Comparison of ENCODE assay signal across 1 cellular context in the genomic region with DNA sequence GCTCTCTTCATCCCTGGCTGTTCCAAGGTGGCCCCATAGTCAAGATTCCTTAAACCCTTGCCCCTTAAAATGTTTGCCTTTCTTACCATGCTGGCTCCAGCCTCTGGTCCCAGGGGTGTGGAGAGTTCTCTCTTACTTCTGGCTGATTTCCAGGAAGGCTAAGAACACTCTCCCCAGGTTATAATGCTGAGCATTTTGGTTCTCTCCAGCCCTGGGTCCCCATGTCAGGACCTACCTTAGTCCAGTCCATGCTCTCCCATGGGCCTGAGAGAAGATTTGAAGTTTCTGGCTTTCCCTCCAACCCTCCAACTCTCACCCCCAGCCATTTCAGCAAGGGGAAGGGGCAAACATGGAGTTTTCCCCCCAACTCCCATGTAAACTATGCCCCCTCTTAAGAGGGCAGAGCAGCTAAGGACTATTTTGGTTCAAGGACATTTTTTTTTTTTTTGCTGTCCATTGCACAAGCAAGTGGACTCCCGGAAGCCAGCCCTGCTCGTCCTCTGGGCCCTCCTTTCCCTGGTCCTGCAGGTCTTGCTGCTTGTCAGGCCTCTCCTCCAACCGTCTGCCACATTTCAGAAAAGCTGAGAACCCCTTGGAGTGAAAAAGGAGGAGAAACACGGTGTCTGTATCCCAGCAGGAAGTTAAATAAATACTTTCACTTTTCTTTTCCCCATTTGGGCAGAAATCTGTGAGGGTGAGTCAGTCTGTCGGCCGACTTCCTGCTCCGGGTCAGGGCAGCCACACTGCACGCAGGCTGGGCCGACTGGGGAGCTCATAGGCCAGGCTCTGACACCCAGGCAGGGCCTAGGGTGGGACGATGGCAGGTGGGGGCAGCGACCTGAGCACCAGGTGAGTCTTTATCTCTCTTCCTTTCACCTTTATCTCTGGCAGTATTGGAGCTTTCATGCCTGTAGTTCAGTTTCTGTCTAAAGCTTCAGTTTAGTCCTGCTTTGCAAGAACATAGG.
TF ChIP-seq lines count a peak whose summit lies in the region.

Gene SP140L, plus strand, starts transcription at position 741 of the 965 bp plus-strand sequence. Its CDS starts 77 bp downstream, at position 818.

TF ChIP-seq in HepG2, 621 proteins besides CTCF, POLR2A, EP300 and RAD21 (continued from another document and continues in another):
- TF ChIP-seq ZBTB10 (CRISPR knock-in tag; IDR thresholded peaks at IDR 0.05; ENCODE audit: borderline replicate concordance) (no peak), ZNF678 (CRISPR knock-in tag; IDR thresholded peaks at IDR 0.05) (no peak), PCBP2 (optimal IDR thresholded peaks at IDR 0.05; ENCODE audit: low read depth, low read length, poor library complexity, severe bottlenecking) (no peak), ZNF674 (CRISPR knock-in tag; IDR thresholded peaks at IDR 0.05; ENCODE audit: low read depth) (no peak), HMG20B (CRISPR knock-in tag; conservative IDR thresholded peaks at IDR 0.05) (no peak), JUN (CRISPR knock-in tag; IDR thresholded peaks at IDR 0.05) (0 out of 2 replicates have a peak, but pooled peaks have one; percentile 65), ZSCAN20 (CRISPR knock-in tag; IDR thresholded peaks at IDR 0.05; ENCODE audit: borderline replicate concordance) (no peak), ZNF781 (CRISPR knock-in tag; IDR thresholded peaks at IDR 0.05; ENCODE audit: borderline replicate concordance, not compliant biosample characterization) (no peak), BCL6 (CRISPR knock-in tag; IDR thresholded peaks at IDR 0.05) (peak; percentile 55; the same call in 1 of the 2 replicates), ZNF33A (CRISPR knock-in tag; IDR thresholded peaks at IDR 0.05; ENCODE audit: borderline replicate concordance) (no peak), ZBTB25 (CRISPR knock-in tag; IDR thresholded peaks at IDR 0.05) (peak; percentile 32), ZBTB8A (CRISPR knock-in tag; IDR thresholded peaks at IDR 0.05; ENCODE audit: borderline replicate concordance, low read depth) (no peak), ATRX (CRISPR knock-in tag; IDR thresholded peaks at IDR 0.05; ENCODE audit: borderline replicate concordance) (no peak), ZNF747 (CRISPR knock-in tag; IDR thresholded peaks at IDR 0.05; ENCODE audit: borderline replicate concordance) (0 out of 2 replicates have a peak, but pooled peaks have one; percentile 25), ZNF343 (CRISPR knock-in tag; IDR thresholded peaks at IDR 0.05) (no peak), ELF4 (CRISPR knock-in tag; IDR thresholded peaks at IDR 0.05; ENCODE audit: borderline replicate concordance) (peak; percentile 34; the same call in 1 of the 2 replicates), YY1 (IDR thresholded peaks at IDR 0.05; ENCODE audit: insufficient read depth, insufficient replicate concordance, low read depth, low read length) (peak; percentile 64), KAT7 (CRISPR knock-in tag; IDR thresholded peaks at IDR 0.05; ENCODE audit: borderline replicate concordance) (peak; percentile 97), STAT5B (CRISPR knock-in tag; IDR thresholded peaks at IDR 0.05) (0 out of 2 replicates have a peak, but pooled peaks have one; percentile 60), HOXA5 (CRISPR knock-in tag; IDR thresholded peaks at IDR 0.05) (no peak; the same call in 1 of the 2 replicates), SALL2 (CRISPR knock-in tag; IDR thresholded peaks at IDR 0.05) (no peak), ZNF891 (CRISPR knock-in tag; IDR thresholded peaks at IDR 0.05) (no peak; the same call in 1 of the 2 replicates), ZNF605 (CRISPR knock-in tag; IDR thresholded peaks at IDR 0.05) (peak; percentile 57; the same call in 1 of the 2 replicates)
- TF ChIP-seq, protein P1, sequence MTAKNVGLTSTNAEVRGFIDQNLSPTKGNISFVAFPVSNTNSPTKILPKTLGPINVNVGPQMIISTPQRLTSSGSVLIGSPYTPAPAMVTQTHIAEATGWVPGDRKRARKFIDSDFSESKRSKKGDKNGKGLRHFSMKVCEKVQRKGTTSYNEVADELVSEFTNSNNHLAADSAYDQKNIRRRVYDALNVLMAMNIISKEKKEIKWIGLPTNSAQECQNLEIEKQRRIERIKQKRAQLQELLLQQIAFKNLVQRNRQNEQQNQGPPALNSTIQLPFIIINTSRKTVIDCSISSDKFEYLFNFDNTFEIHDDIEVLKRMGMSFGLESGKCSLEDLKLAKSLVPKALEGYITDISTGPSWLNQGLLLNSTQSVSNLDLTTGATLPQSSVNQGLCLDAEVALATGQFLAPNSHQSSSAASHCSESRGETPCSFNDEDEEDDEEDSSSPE (CRISPR knock-in tag; IDR thresholded peaks at IDR 0.05), result no peak
- TF ChIP-seq, protein P2, sequence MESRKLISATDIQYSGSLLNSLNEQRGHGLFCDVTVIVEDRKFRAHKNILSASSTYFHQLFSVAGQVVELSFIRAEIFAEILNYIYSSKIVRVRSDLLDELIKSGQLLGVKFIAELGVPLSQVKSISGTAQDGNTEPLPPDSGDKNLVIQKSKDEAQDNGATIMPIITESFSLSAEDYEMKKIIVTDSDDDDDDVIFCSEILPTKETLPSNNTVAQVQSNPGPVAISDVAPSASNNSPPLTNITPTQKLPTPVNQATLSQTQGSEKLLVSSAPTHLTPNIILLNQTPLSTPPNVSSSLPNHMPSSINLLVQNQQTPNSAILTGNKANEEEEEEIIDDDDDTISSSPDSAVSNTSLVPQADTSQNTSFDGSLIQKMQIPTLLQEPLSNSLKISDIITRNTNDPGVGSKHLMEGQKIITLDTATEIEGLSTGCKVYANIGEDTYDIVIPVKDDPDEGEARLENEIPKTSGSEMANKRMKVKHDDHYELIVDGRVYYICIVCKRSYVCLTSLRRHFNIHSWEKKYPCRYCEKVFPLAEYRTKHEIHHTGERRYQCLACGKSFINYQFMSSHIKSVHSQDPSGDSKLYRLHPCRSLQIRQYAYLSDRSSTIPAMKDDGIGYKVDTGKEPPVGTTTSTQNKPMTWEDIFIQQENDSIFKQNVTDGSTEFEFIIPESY (CRISPR knock-in tag; IDR thresholded peaks at IDR 0.05), result no peak
- TF ChIP-seq, protein P3, sequence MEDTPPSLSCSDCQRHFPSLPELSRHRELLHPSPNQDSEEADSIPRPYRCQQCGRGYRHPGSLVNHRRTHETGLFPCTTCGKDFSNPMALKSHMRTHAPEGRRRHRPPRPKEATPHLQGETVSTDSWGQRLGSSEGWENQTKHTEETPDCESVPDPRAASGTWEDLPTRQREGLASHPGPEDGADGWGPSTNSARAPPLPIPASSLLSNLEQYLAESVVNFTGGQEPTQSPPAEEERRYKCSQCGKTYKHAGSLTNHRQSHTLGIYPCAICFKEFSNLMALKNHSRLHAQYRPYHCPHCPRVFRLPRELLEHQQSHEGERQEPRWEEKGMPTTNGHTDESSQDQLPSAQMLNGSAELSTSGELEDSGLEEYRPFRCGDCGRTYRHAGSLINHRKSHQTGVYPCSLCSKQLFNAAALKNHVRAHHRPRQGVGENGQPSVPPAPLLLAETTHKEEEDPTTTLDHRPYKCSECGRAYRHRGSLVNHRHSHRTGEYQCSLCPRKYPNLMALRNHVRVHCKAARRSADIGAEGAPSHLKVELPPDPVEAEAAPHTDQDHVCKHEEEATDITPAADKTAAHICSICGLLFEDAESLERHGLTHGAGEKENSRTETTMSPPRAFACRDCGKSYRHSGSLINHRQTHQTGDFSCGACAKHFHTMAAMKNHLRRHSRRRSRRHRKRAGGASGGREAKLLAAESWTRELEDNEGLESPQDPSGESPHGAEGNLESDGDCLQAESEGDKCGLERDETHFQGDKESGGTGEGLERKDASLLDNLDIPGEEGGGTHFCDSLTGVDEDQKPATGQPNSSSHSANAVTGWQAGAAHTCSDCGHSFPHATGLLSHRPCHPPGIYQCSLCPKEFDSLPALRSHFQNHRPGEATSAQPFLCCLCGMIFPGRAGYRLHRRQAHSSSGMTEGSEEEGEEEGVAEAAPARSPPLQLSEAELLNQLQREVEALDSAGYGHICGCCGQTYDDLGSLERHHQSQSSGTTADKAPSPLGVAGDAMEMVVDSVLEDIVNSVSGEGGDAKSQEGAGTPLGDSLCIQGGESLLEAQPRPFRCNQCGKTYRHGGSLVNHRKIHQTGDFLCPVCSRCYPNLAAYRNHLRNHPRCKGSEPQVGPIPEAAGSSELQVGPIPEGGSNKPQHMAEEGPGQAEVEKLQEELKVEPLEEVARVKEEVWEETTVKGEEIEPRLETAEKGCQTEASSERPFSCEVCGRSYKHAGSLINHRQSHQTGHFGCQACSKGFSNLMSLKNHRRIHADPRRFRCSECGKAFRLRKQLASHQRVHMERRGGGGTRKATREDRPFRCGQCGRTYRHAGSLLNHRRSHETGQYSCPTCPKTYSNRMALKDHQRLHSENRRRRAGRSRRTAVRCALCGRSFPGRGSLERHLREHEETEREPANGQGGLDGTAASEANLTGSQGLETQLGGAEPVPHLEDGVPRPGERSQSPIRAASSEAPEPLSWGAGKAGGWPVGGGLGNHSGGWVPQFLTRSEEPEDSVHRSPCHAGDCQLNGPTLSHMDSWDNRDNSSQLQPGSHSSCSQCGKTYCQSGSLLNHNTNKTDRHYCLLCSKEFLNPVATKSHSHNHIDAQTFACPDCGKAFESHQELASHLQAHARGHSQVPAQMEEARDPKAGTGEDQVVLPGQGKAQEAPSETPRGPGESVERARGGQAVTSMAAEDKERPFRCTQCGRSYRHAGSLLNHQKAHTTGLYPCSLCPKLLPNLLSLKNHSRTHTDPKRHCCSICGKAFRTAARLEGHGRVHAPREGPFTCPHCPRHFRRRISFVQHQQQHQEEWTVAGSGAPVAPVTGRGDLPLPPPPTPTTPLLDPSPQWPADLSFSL (CRISPR knock-in tag; IDR thresholded peaks at IDR 0.05), result no peak
- TF ChIP-seq, protein P4, sequence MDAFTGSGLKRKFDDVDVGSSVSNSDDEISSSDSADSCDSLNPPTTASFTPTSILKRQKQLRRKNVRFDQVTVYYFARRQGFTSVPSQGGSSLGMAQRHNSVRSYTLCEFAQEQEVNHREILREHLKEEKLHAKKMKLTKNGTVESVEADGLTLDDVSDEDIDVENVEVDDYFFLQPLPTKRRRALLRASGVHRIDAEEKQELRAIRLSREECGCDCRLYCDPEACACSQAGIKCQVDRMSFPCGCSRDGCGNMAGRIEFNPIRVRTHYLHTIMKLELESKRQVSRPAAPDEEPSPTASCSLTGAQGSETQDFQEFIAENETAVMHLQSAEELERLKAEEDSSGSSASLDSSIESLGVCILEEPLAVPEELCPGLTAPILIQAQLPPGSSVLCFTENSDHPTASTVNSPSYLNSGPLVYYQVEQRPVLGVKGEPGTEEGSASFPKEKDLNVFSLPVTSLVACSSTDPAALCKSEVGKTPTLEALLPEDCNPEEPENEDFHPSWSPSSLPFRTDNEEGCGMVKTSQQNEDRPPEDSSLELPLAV (CRISPR knock-in tag; conservative IDR thresholded peaks at IDR 0.05; ENCODE audit: low read depth), result no peak
- TF ChIP-seq, protein P5, sequence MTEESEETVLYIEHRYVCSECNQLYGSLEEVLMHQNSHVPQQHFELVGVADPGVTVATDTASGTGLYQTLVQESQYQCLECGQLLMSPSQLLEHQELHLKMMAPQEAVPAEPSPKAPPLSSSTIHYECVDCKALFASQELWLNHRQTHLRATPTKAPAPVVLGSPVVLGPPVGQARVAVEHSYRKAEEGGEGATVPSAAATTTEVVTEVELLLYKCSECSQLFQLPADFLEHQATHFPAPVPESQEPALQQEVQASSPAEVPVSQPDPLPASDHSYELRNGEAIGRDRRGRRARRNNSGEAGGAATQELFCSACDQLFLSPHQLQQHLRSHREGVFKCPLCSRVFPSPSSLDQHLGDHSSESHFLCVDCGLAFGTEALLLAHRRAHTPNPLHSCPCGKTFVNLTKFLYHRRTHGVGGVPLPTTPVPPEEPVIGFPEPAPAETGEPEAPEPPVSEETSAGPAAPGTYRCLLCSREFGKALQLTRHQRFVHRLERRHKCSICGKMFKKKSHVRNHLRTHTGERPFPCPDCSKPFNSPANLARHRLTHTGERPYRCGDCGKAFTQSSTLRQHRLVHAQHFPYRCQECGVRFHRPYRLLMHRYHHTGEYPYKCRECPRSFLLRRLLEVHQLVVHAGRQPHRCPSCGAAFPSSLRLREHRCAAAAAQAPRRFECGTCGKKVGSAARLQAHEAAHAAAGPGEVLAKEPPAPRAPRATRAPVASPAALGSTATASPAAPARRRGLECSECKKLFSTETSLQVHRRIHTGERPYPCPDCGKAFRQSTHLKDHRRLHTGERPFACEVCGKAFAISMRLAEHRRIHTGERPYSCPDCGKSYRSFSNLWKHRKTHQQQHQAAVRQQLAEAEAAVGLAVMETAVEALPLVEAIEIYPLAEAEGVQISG (CRISPR knock-in tag; IDR thresholded peaks at IDR 0.05), result peak; percentile 89
- TF ChIP-seq, protein P6, sequence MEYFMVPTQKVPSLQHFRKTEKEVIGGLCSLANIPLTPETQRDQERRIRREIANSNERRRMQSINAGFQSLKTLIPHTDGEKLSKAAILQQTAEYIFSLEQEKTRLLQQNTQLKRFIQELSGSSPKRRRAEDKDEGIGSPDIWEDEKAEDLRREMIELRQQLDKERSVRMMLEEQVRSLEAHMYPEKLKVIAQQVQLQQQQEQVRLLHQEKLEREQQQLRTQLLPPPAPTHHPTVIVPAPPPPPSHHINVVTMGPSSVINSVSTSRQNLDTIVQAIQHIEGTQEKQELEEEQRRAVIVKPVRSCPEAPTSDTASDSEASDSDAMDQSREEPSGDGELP (IDR thresholded peaks at IDR 0.05; ENCODE audit: borderline replicate concordance, low read depth), result peak; percentile 64; the same call in 1 of the 2 replicates
- TF ChIP-seq, protein P7, sequence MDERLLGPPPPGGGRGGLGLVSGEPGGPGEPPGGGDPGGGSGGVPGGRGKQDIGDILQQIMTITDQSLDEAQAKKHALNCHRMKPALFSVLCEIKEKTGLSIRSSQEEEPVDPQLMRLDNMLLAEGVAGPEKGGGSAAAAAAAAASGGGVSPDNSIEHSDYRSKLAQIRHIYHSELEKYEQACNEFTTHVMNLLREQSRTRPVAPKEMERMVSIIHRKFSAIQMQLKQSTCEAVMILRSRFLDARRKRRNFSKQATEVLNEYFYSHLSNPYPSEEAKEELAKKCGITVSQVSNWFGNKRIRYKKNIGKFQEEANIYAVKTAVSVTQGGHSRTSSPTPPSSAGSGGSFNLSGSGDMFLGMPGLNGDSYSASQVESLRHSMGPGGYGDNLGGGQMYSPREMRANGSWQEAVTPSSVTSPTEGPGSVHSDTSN (CRISPR knock-in tag; IDR thresholded peaks at IDR 0.05), result no peak
